1 cellular context compared by ENCODE assay signal in the genomic region with DNA sequence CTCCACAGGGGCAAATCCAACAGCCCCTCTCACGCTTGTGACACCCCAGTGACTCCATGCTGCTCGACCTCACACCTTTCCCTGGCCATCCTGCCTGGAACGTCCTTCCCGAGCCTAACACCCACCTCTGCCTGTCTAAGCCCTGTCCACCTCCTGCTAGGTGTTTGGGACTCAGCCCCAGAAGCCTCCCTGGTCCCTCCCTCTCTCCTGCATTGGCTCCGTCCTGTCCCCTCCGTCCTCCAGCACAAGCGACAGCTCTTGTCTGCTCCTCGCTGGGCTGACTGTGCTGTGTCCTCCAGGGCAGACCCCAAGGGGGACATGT.
TF ChIP-seq lines count a peak whose summit lies in the region.

No MANE protein-coding gene starts in this region.

TF ChIP-seq in H1, 55 proteins besides CTCF, POLR2A, EP300 and RAD21 (continued from another document):
- TF ChIP-seq BCL11A (IDR thresholded peaks at IDR 0.05; ENCODE audit: low read depth in 2 of 2, low read length in 2 of 2) (no peak), SIRT6 (IDR thresholded peaks at IDR 0.05; ENCODE audit: low read length) (no peak), EZH2 (IDR thresholded peaks at IDR 0.05; ENCODE audit: low read depth, low read length, severe bottlenecking) (no peak), YY1 (IDR thresholded peaks at IDR 0.05; ENCODE audit: low read depth, low read length) (no peak), TCF12 (IDR thresholded peaks at IDR 0.05; ENCODE audit: low read depth, low read length) (no peak), MAFK (IDR thresholded peaks at IDR 0.05; ENCODE audit: low read depth, low read length) (no peak), ASH2L (IDR thresholded peaks at IDR 0.05; ENCODE audit: low read length) (no peak)
